24 cellular contexts compared by ENCODE assay signal in genomic region chr18:13570216-13570615, GRCh38.
DNase-seq lines count a peak whose midpoint lies in the region; ATAC-seq and TF ChIP-seq lines count a peak whose summit lies in the region.
"Had no signal": no experiment of that assay in that cellular context is flagged by ENCODE, and none has a peak within 500 bp of the region (broad histone marks: within the 10 kb centered on the region; RNA-seq: fewer than 3 reads in every experiment).

No MANE protein-coding gene starts in this region.

- no peaks in the 10 kb centered on the region for H3K27me3 ChIP-seq in thyroid gland
- H3K27me3 ChIP-seq: cardiac muscle cell had no signal

- no peak for ATAC-seq in activated T-cell treated with anti-CD3 and anti-CD28 coated beads, Interleukin-2, amount 50 U/mL, for 4 hours
- ATAC-seq: PC-3, Right ventricle myocardium inferior, sciatic nerve had no signal

- peak; percentile 37 for DNase-seq in activated T-cell treated with anti-CD3 and anti-CD28 coated beads, Interleukin-2, amount 50 U/mL, for 24 hours
- no peak for DNase-seq in activated T-cell treated with anti-CD3 and anti-CD28 coated beads, Interleukin-2, amount 50 U/mL, for 4 hours
- peak; percentile 15 for DNase-seq in SK-N-DZ (ENCODE audit: low spot score)
- peak; percentile 63 for DNase-seq in kidney tubule cell (ENCODE audit: low spot score)
- peak; percentile 27 to 51 for DNase-seq in thyroid gland
- no peak for DNase-seq in cerebellum (ENCODE audit: low spot score)
- DNase-seq in NCI-H774 (lab: John Stamatoyannopoulos, UW): no peak
- DNase-seq: ACHN; activated CD4-positive, alpha-beta T cell treated with anti-CD3 and anti-CD28 coated beads, Interleukin-2, amount 50 U/mL, for 48 hours; activated naive CD4-positive, alpha-beta T cell treated with anti-CD3 and anti-CD28 coated beads, Interleukin-2, amount 10 ng/mL, durations not matched to agents 7 days and 5 days; anterior cingulate cortex; dermis blood vessel endothelial cell; DMS79 treated with DMSO at 0.1 percent for 48 hours; NCI-H2171 treated with DMSO at 0.1 percent for 48 hours; NCI-H82; PC-3; posterior cingulate gyrus; stimulated activated CD4-positive, alpha-beta T cell treated with anti-CD3 and anti-CD28 coated beads, Interleukin-15, amount 100 ng/mL, for 24 hours; T-helper 9 cell; WERI-Rb-1 had no signal

- H3K27ac Mint-ChIP-seq in activated T-cell treated with anti-CD3 and anti-CD28 coated beads, Interleukin-2, amount 50 U/mL, for 24 hours: peak overlapping the region; percentile 49
- H3K27ac Mint-ChIP-seq: activated naive CD4-positive, alpha-beta T cell treated with anti-CD3 and anti-CD28 coated beads, Interleukin-2, amount 10 ng/mL, durations not matched to agents 7 days and 5 days had no signal

- H3K9me3 Mint-ChIP-seq in activated T-cell treated with anti-CD3 and anti-CD28 coated beads, Interleukin-2, amount 50 U/mL, for 24 hours: no peaks in the 10 kb centered on the region
- H3K9me3 Mint-ChIP-seq in activated T-cell treated with anti-CD3 and anti-CD28 coated beads, Interleukin-2, amount 50 U/mL, for 4 hours: no peaks in the 10 kb centered on the region
- H3K9me3 Mint-ChIP-seq: activated naive CD4-positive, alpha-beta T cell treated with anti-CD3 and anti-CD28 coated beads, Interleukin-2, amount 10 ng/mL, durations not matched to agents 7 days and 5 days had no signal

- H3K27ac ChIP-seq in thyroid gland: no peak overlapping the region
- H3K27ac ChIP-seq: cardiac muscle cell, KMS-11, WERI-Rb-1 had no signal

- H3K36me3 Mint-ChIP-seq in activated T-cell treated with anti-CD3 and anti-CD28 coated beads, Interleukin-2, amount 50 U/mL, for 24 hours (ENCODE audit: low read depth): peaks cover 7% of the 10 kb centered on the region
- peaks cover 11% of the 10 kb centered on the region for H3K36me3 Mint-ChIP-seq in activated T-cell treated with anti-CD3 and anti-CD28 coated beads, Interleukin-2, amount 50 U/mL, for 4 hours (ENCODE audit: insufficient read depth)

- H3K4me1 Mint-ChIP-seq in activated T-cell treated with anti-CD3 and anti-CD28 coated beads, Interleukin-2, amount 50 U/mL, for 24 hours (ENCODE audit: low read depth): peaks cover 72% of the 10 kb centered on the region
- peaks cover 48% of the 10 kb centered on the region for H3K4me1 Mint-ChIP-seq in activated T-cell treated with anti-CD3 and anti-CD28 coated beads, Interleukin-2, amount 50 U/mL, for 4 hours (ENCODE audit: low read depth)

- TF ChIP-seq POLR2A in thyroid gland (IDR thresholded peaks at IDR 0.05): no peak

- no peak overlapping the region for H3K4me3 ChIP-seq in thyroid gland (replicated peaks in 1 of 3)
- H3K4me3 ChIP-seq: cardiac muscle cell had no signal

- no peaks in the 10 kb centered on the region for H3K36me3 ChIP-seq in thyroid gland
- H3K36me3 ChIP-seq: cardiac muscle cell, WERI-Rb-1 had no signal

- no peak for TF ChIP-seq CTCF in thyroid gland (IDR thresholded peaks at IDR 0.05)

- H3K4me1 ChIP-seq in thyroid gland: peaks cover 5 to 11% of the 10 kb centered on the region in 2 donors

- no peaks in the 10 kb centered on the region for H3K9me3 ChIP-seq in thyroid gland

- H3K4me3 Mint-ChIP-seq in activated T-cell treated with anti-CD3 and anti-CD28 coated beads, Interleukin-2, amount 50 U/mL, for 24 hours: no peak overlapping the region
- H3K4me3 Mint-ChIP-seq in activated T-cell treated with anti-CD3 and anti-CD28 coated beads, Interleukin-2, amount 50 U/mL, for 4 hours: no peak overlapping the region
- H3K4me3 Mint-ChIP-seq: activated naive CD4-positive, alpha-beta T cell treated with anti-CD3 and anti-CD28 coated beads, Interleukin-2, amount 10 ng/mL, durations not matched to agents 7 days and 5 days had no signal

- 58 to 67% methylated on average over 10 to 17 of the region's 17 CpGs for WGBS in thyroid gland, 2 donors

- H3K27me3 Mint-ChIP-seq in activated T-cell treated with anti-CD3 and anti-CD28 coated beads, Interleukin-2, amount 50 U/mL, for 24 hours: no peaks in the 10 kb centered on the region
- no peaks in the 10 kb centered on the region for H3K27me3 Mint-ChIP-seq in activated T-cell treated with anti-CD3 and anti-CD28 coated beads, Interleukin-2, amount 50 U/mL, for 4 hours (ENCODE audit: low read depth)
- H3K27me3 Mint-ChIP-seq: activated naive CD4-positive, alpha-beta T cell treated with anti-CD3 and anti-CD28 coated beads, Interleukin-2, amount 10 ng/mL, durations not matched to agents 7 days and 5 days had no signal

- intact Hi-C loops in thyroid gland (cut with DNase I): no loop called here

Comparison
In these comparisons a context has a peak if more than half of its experiments do, and no peak if none do; other contexts are left out.
1. DNase-seq: peak in activated T-cell treated with anti-CD3 and anti-CD28 coated beads, Interleukin-2, amount 50 U/mL, for 24 hours (single experiment), SK-N-DZ (single experiment), kidney tubule cell (single experiment) and thyroid gland (2 of 2); none in activated T-cell treated with anti-CD3 and anti-CD28 coated beads, Interleukin-2, amount 50 U/mL, for 4 hours (single experiment), cerebellum (single experiment) and NCI-H774 (single experiment).